8 cellular contexts compared by ENCODE assay signal in the genomic region with DNA sequence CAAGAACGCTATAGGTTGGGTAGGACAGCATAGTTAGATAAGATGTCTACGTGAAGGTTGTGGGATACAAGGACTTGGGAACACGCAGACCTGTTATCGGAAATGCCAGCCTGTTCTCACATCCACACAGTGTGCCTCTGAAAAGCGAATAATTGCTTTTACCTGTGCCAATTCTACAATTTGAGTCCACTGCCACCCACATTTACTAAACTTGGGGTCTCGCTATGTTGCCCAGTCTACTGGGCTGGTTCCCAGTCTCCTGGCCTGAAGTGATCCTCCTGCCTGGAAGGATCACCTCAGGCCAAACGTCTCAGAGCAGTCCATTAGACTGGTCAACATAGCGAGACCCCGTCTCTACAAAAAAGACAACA. TPM values are rescaled to one million over a fixed set of nuclear protein-coding genes. Genes with fewer than 3 reads are reported as not detected.
DNase-seq lines count a peak whose midpoint lies in the region; ATAC-seq, FAIRE-seq and TF ChIP-seq lines count a peak whose summit lies in the region.

No MANE protein-coding gene starts in this region.

- peaks cover 0 to 7% (median 0%) of the 10 kb centered on the region in 3 donors for H3K27me3 ChIP-seq in sigmoid colon

- peaks cover 27 to 32% (median 28%) of the 10 kb centered on the region in 3 donors for H3K4me1 Mint-ChIP-seq in T-cell

- no peak for ATAC-seq in T-cell (replicated peaks in 1 of 4)
- no peak for ATAC-seq in HG02870 (IDR thresholded peaks at IDR 0.05; ENCODE audit: unreplicated experiment)

- no peak for TF ChIP-seq CTCF in fibroblast of pulmonary artery (IDR thresholded peaks at IDR 0.05; ENCODE audit: low read length, missing control alignments)
- no peak for TF ChIP-seq CTCF in sigmoid colon (IDR thresholded peaks at IDR 0.05)

- H3K9me3 ChIP-seq in sigmoid colon = no peaks in the 10 kb centered on the region

- H3K4me1 ChIP-seq in sigmoid colon = peaks cover 0 to 18% (median 8%) of the 10 kb centered on the region in 4 donors

- no peak for TF ChIP-seq EP300 in sigmoid colon (IDR thresholded peaks at IDR 0.05)

- CTCF ChIA-PET in T-cell (lab: Charles Lee) = interaction anchor here in 1 of 2 donors (0.8 kb wide), 1 partner anchor 175 kb away, joined by 3 read pairs; no protein-coding TSS in a partner anchor

- no peaks in the 10 kb centered on the region for H3K36me3 ChIP-seq in sigmoid colon

- TF ChIP-seq POLR2A in sigmoid colon (IDR thresholded peaks at IDR 0.05) = no peak

- no peaks in the 10 kb centered on the region for H3K9me3 Mint-ChIP-seq in T-cell

- peak overlapping the region; percentile 98 to 100 for H3K27ac Mint-ChIP-seq in T-cell

- no peak for FAIRE-seq in GM18507 (lab: Jason Lieb, UNC)

- H3K27ac ChIP-seq in sigmoid colon = peak overlapping the region; percentile 96 to 100 (median 100)

- peak overlapping the region; percentile 98 for H3K4me3 ChIP-seq in fibroblast of pulmonary artery (replicated peaks; ENCODE audit: low read depth, low read length)
- H3K4me3 ChIP-seq in sigmoid colon = peak overlapping the region; percentile 89 to 100 (median 96)

- peak overlapping the region; percentile 92 to 98 (median 93) for H3K4me3 Mint-ChIP-seq in T-cell

- DNase-seq in GM18507 (ENCODE audit: extremely low spot score, insufficient read length, low read depth) (peak; percentile 8), T-cell (no peak), fibroblast of pulmonary artery (ENCODE audit: low read depth) (no peak), sigmoid colon (no peak), NOMO-1 (lab: John Stamatoyannopoulos, UW; ENCODE audit: unreplicated experiment in 2 of 2) (no peak), G401 (ENCODE audit: low spot score) (no peak)
- no peak for DNase-seq in stimulated activated naive CD4-positive, alpha-beta T cell (lab: John Stamatoyannopoulos, UW)

- in situ Hi-C loops in G401 (cut with HindIII; ENCODE audit: low sequenced_read_pairs) = no loop called here

- intact Hi-C loops in sigmoid colon (cut with DNase I) = loop anchor here (1.0 to 10.0 kb wide), 3 partner anchors 114 to 210 kb away; a partner anchor contains a TSS

- WGBS in sigmoid colon, 2 donors = 57 to 60% methylated on average over 9 of the region's 9 CpGs

- H3K27me3 Mint-ChIP-seq in T-cell = no peaks in the 10 kb centered on the region

- H3K36me3 Mint-ChIP-seq in T-cell = no peaks in the 10 kb centered on the region

- POLR2A ChIA-PET in T-cell (lab: Charles Lee) = interaction anchor here in 1 of 2 donors (0.7 kb wide), 1 partner anchor 59 kb away, joined by 4 read pairs; no protein-coding TSS in a partner anchor

RNA-seq across cellular contexts. Expression of a gene that starts 0.8 kb away (rescaled TPM):
- total RNA-seq in T-cell (10 to 100 TPM; 31.3 to 34.7 (median 33.7) TPM), sigmoid colon (10 to 100 TPM; 17.1 to 36.6 (median 19.4) TPM)
- polyA plus RNA-seq in sigmoid colon = 10 to 100 TPM in 1 of 3 donors, 1 to 10 TPM in 2; 7.2 to 17.9 (median 7.9) TPM
- 14.8 and 35.6 TPM in 2 replicates for total RNA-seq in G401 (2014; rRNA removed; shearing (Covaris generic))
